16 cellular contexts compared by ENCODE assay signal in genomic region chr3:69160525-69160924, GRCh38. TPM values are rescaled to one million over a fixed set of nuclear protein-coding genes. Genes with fewer than 3 reads are reported as not detected.
DNase-seq lines count a peak whose midpoint lies in the region; ATAC-seq lines count a peak whose summit lies in the region.
"Had no signal": no experiment of that assay in that cellular context is flagged by ENCODE, and none has a peak within 500 bp of the region (broad histone marks: within the 10 kb centered on the region; RNA-seq: fewer than 3 reads in every experiment).

No MANE protein-coding gene starts in this region.

- H3K9me3 Mint-ChIP-seq in activated T-cell treated with anti-CD3 and anti-CD28 coated beads, Interleukin-2, amount 50 U/mL, for 24 hours, result no peaks in the 10 kb centered on the region
- H3K9me3 Mint-ChIP-seq in stimulated activated naive CD8-positive, alpha-beta T cell treated with anti-CD3 and anti-CD28 coated beads, Interleukin-15, amount 100 ng/mL, for 72 hours, result no peaks in the 10 kb centered on the region
- no peaks in the 10 kb centered on the region for H3K9me3 Mint-ChIP-seq in activated T-helper 17 cell treated with anti-CD3 and anti-CD28 coated beads, Interleukin-2, amount 50 U/mL, for 72 hours
- H3K9me3 Mint-ChIP-seq: CD4-positive, alpha-beta T cell had no signal

- intact Hi-C loops in left cardiac atrium (cut with DNase I), result loop anchor here (2.0 to 10.0 kb wide), 6 partner anchors 146 to 512 kb away; no protein-coding TSS in a partner anchor

- peak overlapping the region; percentile 77 for H3K27ac Mint-ChIP-seq in activated T-cell treated with anti-CD3 and anti-CD28 coated beads, Interleukin-2, amount 50 U/mL, for 24 hours
- no peak overlapping the region for H3K27ac Mint-ChIP-seq in stimulated activated naive CD8-positive, alpha-beta T cell treated with anti-CD3 and anti-CD28 coated beads, Interleukin-15, amount 100 ng/mL, for 72 hours
- H3K27ac Mint-ChIP-seq in activated T-helper 17 cell treated with anti-CD3 and anti-CD28 coated beads, Interleukin-2, amount 50 U/mL, for 72 hours, result peak overlapping the region; percentile 21
- H3K27ac Mint-ChIP-seq: B cell; CD4-positive, alpha-beta T cell had no signal

- no peak for DNase-seq in activated T-cell treated with anti-CD3 and anti-CD28 coated beads, Interleukin-2, amount 50 U/mL, for 24 hours
- DNase-seq in activated T-cell treated with anti-CD3 and anti-CD28 coated beads, Interleukin-2, amount 50 U/mL, for 1 hour, result no peak
- DNase-seq in stimulated activated naive CD8-positive, alpha-beta T cell treated with anti-CD3 and anti-CD28 coated beads, Interleukin-15, Interleukin-2, amounts not matched to agents 100 U/mL and 50 U/mL, for 24 hours, result no peak
- no peak for DNase-seq in stimulated activated naive CD8-positive, alpha-beta T cell treated with anti-CD3 and anti-CD28 coated beads, Interleukin-15, amount 100 ng/mL, for 72 hours
- no peak for DNase-seq in EL
- no peak for DNase-seq in left cardiac atrium
- DNase-seq: C1 segment of cervical spinal cord; Calu3; CD4-positive, alpha-beta T cell; DMS 273 treated with DMSO at 0.1 percent for 48 hours; GM23248 had no signal

- H3K27me3 Mint-ChIP-seq in activated T-cell treated with anti-CD3 and anti-CD28 coated beads, Interleukin-2, amount 50 U/mL, for 24 hours, result peaks cover 2% of the 10 kb centered on the region
- H3K27me3 Mint-ChIP-seq in stimulated activated naive CD8-positive, alpha-beta T cell treated with anti-CD3 and anti-CD28 coated beads, Interleukin-15, amount 100 ng/mL, for 72 hours, result peaks cover 9% of the 10 kb centered on the region
- peaks cover 9% of the 10 kb centered on the region for H3K27me3 Mint-ChIP-seq in activated T-helper 17 cell treated with anti-CD3 and anti-CD28 coated beads, Interleukin-2, amount 50 U/mL, for 72 hours
- H3K27me3 Mint-ChIP-seq: CD4-positive, alpha-beta T cell had no signal

- ATAC-seq in stimulated activated naive CD8-positive, alpha-beta T cell treated with anti-CD3 and anti-CD28 coated beads, Interleukin-15, Interleukin-2, amounts not matched to agents 100 U/mL and 50 U/mL, for 24 hours, result peak; percentile 42
- no peak for ATAC-seq in stimulated activated naive CD8-positive, alpha-beta T cell treated with anti-CD3 and anti-CD28 coated beads, Interleukin-15, amount 100 ng/mL, for 72 hours
- ATAC-seq in activated T-helper 17 cell treated with anti-CD3 and anti-CD28 coated beads, Interleukin-2, amount 50 U/mL, for 72 hours (replicated peaks), result peak; percentile 79
- ATAC-seq in left cardiac atrium, result no peak
- ATAC-seq: HCT116 had no signal

- peaks cover 15% of the 10 kb centered on the region for H3K4me1 Mint-ChIP-seq in activated T-cell treated with anti-CD3 and anti-CD28 coated beads, Interleukin-2, amount 50 U/mL, for 24 hours (ENCODE audit: low read depth)
- peaks cover 19% of the 10 kb centered on the region for H3K4me1 Mint-ChIP-seq in stimulated activated naive CD8-positive, alpha-beta T cell treated with anti-CD3 and anti-CD28 coated beads, Interleukin-15, amount 100 ng/mL, for 72 hours
- H3K4me1 Mint-ChIP-seq in activated T-helper 17 cell treated with anti-CD3 and anti-CD28 coated beads, Interleukin-2, amount 50 U/mL, for 72 hours, result no peaks in the 10 kb centered on the region
- H3K4me1 Mint-ChIP-seq: B cell had no signal

- no peaks in the 10 kb centered on the region for H3K36me3 Mint-ChIP-seq in activated T-cell treated with anti-CD3 and anti-CD28 coated beads, Interleukin-2, amount 50 U/mL, for 24 hours (ENCODE audit: low read depth)
- no peaks in the 10 kb centered on the region for H3K36me3 Mint-ChIP-seq in activated T-helper 17 cell treated with anti-CD3 and anti-CD28 coated beads, Interleukin-2, amount 50 U/mL, for 72 hours (ENCODE audit: low read depth)

- H3K4me3 Mint-ChIP-seq in activated T-cell treated with anti-CD3 and anti-CD28 coated beads, Interleukin-2, amount 50 U/mL, for 24 hours, result peak overlapping the region; percentile 31
- peak overlapping the region in 1 of 2 donors; percentile 56 for H3K4me3 Mint-ChIP-seq in stimulated activated naive CD8-positive, alpha-beta T cell treated with anti-CD3 and anti-CD28 coated beads, Interleukin-15, amount 100 ng/mL, for 72 hours
- H3K4me3 Mint-ChIP-seq in activated T-helper 17 cell treated with anti-CD3 and anti-CD28 coated beads, Interleukin-2, amount 50 U/mL, for 72 hours, result peak overlapping the region; percentile 45
- H3K4me3 Mint-ChIP-seq: B cell; CD4-positive, alpha-beta T cell had no signal

RNA-seq across cellular contexts. Expression of gene LMOD3, which starts 38.1 kb away (rescaled TPM):
- not detected for total RNA-seq in activated T-helper 17 cell treated with anti-CD3 and anti-CD28 coated beads, Interleukin-2, amount 50 U/mL, for 72 hours
- 10 to 100 TPM; 49.2 to 52.8 TPM for total RNA-seq in left cardiac atrium
- total RNA-seq: B cell; Calu3; CD4-positive, alpha-beta T cell; Daoy; G401; GM23248 had no signal

Comparison
In these comparisons a context has a peak if more than half of its experiments do, and no peak if none do; other contexts are left out.
1. ATAC-seq: peak in stimulated activated naive CD8-positive, alpha-beta T cell treated with anti-CD3 and anti-CD28 coated beads, Interleukin-15, Interleukin-2, amounts not matched to agents 100 U/mL and 50 U/mL, for 24 hours (single experiment) and activated T-helper 17 cell treated with anti-CD3 and anti-CD28 coated beads, Interleukin-2, amount 50 U/mL, for 72 hours (single experiment); none in stimulated activated naive CD8-positive, alpha-beta T cell treated with anti-CD3 and anti-CD28 coated beads, Interleukin-15, amount 100 ng/mL, for 72 hours (single experiment) and left cardiac atrium (0 of 2).
2. H3K27ac Mint-ChIP-seq: peak in activated T-cell treated with anti-CD3 and anti-CD28 coated beads, Interleukin-2, amount 50 U/mL, for 24 hours (single experiment) and activated T-helper 17 cell treated with anti-CD3 and anti-CD28 coated beads, Interleukin-2, amount 50 U/mL, for 72 hours (single experiment); none in stimulated activated naive CD8-positive, alpha-beta T cell treated with anti-CD3 and anti-CD28 coated beads, Interleukin-15, amount 100 ng/mL, for 72 hours (0 of 2).
3. RNA of gene LMOD3, which starts 38.1 kb away (total RNA-seq): 49.2 to 52.8 TPM in left cardiac atrium; not detected in activated T-helper 17 cell treated with anti-CD3 and anti-CD28 coated beads, Interleukin-2, amount 50 U/mL, for 72 hours; every median in the first group is over 10 times any median in the second.